1 cellular context compared by ENCODE assay signal in genomic region chr3:15330031-15330596, GRCh38.
TF ChIP-seq lines count a peak whose summit lies in the region.

No MANE protein-coding gene starts in this region.

TF ChIP-seq in GM12878, 131 proteins besides CTCF, POLR2A, EP300 and RAD21 (continued from another document):
- TF ChIP-seq MLLT1 (IDR thresholded peaks at IDR 0.05) (0 out of 2 replicates have a peak, but pooled peaks have one; percentile 35), PRDM15 (CRISPR knock-in tag; IDR thresholded peaks at IDR 0.05) (no peak)
TF ChIP-seq in GM12878: peak in this region for 5.
